In the genomic region with DNA sequence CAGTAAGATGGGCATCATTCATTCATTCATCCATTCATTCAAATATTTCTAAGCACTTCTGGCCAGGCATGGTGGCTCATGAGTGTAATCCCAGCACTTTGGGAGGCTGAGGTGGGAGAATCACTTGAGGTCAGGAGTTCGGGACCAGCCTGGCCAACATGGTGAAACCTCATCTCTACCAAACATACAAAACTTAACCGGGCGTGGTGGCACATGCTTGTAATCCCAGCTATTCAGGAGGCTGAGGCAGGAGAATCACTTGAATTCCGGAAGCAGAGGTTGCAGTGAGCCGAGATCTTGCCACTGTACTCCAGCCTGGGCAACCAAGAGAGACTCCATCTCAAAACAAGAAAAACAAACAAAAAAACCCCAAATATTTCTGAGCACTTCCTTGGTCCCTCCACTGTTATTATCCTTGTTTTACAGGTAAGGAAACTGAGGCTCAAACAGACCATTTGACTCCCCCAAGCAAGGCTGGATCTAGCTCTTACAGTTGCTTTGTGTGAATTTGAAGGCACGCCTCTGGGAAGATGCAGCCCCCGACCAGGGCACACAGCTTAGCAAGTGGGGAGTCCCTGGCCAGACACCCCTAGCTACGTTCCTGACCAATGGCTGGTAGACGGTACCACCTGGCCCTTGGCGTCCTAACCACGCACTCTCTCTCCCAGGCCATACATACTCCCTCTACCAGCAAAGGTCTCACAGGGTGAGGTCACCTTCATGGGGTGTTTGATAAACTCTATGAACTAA, we compare ENCODE assay signal across 16 cellular contexts. TPM values are rescaled to one million over a fixed set of nuclear protein-coding genes. Genes with fewer than 3 reads are reported as not detected.
DNase-seq lines count a peak whose midpoint lies in the region; ATAC-seq and TF ChIP-seq lines count a peak whose summit lies in the region.
"Had no signal": no experiment of that assay in that cellular context is flagged by ENCODE, and none has a peak within 500 bp of the region (broad histone marks: within the 10 kb centered on the region; RNA-seq: fewer than 3 reads in every experiment).

No MANE protein-coding gene starts in this region.

- peaks cover 23% of the 10 kb centered on the region for H3K4me1 Mint-ChIP-seq in MCF 10A (ENCODE audit: insufficient read depth, unreplicated experiment)

- POLR2A ChIA-PET in MCF 10A (lab: Yijun Ruan, JAX) = interaction anchor here (1.0 to 2.8 kb wide), 4 partner anchors 13 to 91 kb away, joined by 3 to 10 read pairs (median 9); a partner anchor contains a TSS

- no peak for TF ChIP-seq POLR2A in Peyer's patch (IDR thresholded peaks at IDR 0.05)

- peak overlapping the region; percentile 43 for H3K27ac ChIP-seq in mammary epithelial cell (ENCODE audit: insufficient read depth, low read depth, low read length)
- no peak overlapping the region for H3K27ac ChIP-seq in Peyer's patch
- H3K27ac ChIP-seq: neutrophil, SK-N-MC had no signal

- H3K36me3 Mint-ChIP-seq in MCF 10A (ENCODE audit: insufficient read depth, unreplicated experiment) = peaks cover 5% of the 10 kb centered on the region
- H3K36me3 Mint-ChIP-seq: activated naive CD8-positive, alpha-beta T cell treated with anti-CD3 and anti-CD28 coated beads for 36 hours had no signal

- H3K27me3 Mint-ChIP-seq in MCF 10A (ENCODE audit: insufficient read depth, unreplicated experiment) = peaks cover 25% of the 10 kb centered on the region
- H3K27me3 Mint-ChIP-seq: activated naive CD8-positive, alpha-beta T cell treated with anti-CD3 and anti-CD28 coated beads for 36 hours had no signal

- no peak overlapping the region for H3K4me3 ChIP-seq in mammary epithelial cell (replicated peaks in 1 of 3; ENCODE audit: insufficient read depth in 1 of 3, low read depth in 2 of 3, low read length in 3 of 3)
- no peak overlapping the region for H3K4me3 ChIP-seq in Peyer's patch
- H3K4me3 ChIP-seq: SK-N-MC had no signal

- H3K4me1 ChIP-seq in mammary epithelial cell (ENCODE audit: insufficient read depth, low read length) = peaks cover 36% of the 10 kb centered on the region
- H3K4me1 ChIP-seq in Peyer's patch = peaks cover 0 to 16% (median 3%) of the 10 kb centered on the region in 4 donors

- H3K9me3 ChIP-seq in mammary epithelial cell (replicated peaks; ENCODE audit: insufficient read depth, low read length) (no peaks in the 10 kb centered on the region), Peyer's patch (no peaks in the 10 kb centered on the region)
- H3K9me3 ChIP-seq: neutrophil had no signal

- CTCF ChIA-PET in mammary epithelial cell (lab: Charles Lee; ENCODE audit: low non-redundant PET) = no interaction called here
- CTCF ChIA-PET in MCF 10A (lab: Yijun Ruan, JAX) = interaction anchor here (0.6 to 1.5 kb wide), 2 partner anchors 30 to 161 kb away, joined by 3 to 4 read pairs; no protein-coding TSS in a partner anchor

- H4K20me1 ChIP-seq in mammary epithelial cell (ENCODE audit: insufficient read depth, low read length) = no peaks in the 10 kb centered on the region

- H3K27me3 ChIP-seq in mammary epithelial cell (ENCODE audit: insufficient read depth, low read length) = peaks cover 3% of the 10 kb centered on the region
- H3K27me3 ChIP-seq in Peyer's patch = no peaks in the 10 kb centered on the region

- H3K79me2 ChIP-seq in mammary epithelial cell (ENCODE audit: insufficient read depth, low read length) = no peaks in the 10 kb centered on the region

- peak overlapping the region; percentile 54 for H3K9ac ChIP-seq in mammary epithelial cell (ENCODE audit: insufficient read depth, low read length)

- H2AFZ ChIP-seq in mammary epithelial cell (ENCODE audit: low read depth, low read length) = no peak overlapping the region

- no peaks in the 10 kb centered on the region for H3K9me3 Mint-ChIP-seq in MCF 10A (ENCODE audit: unreplicated experiment)
- H3K9me3 Mint-ChIP-seq: activated CD8-positive, alpha-beta T cell treated with anti-CD3 and anti-CD28 coated beads for 36 hours; activated naive CD8-positive, alpha-beta T cell treated with anti-CD3 and anti-CD28 coated beads for 36 hours; T-helper 2 cell treated with Interferon-gamma antibody and Interleukin-4, amounts not matched to agents 5 μg/mL and 100 μg/mL, for 36 hours had no signal

- DNase-seq in mammary epithelial cell (no peak), MCF 10A (ENCODE audit: unreplicated experiment) (no peak), Peyer's patch (peak in 2 of 3 donors; percentile 8 to 18), left lobe of liver (ENCODE audit: low spot score) (peak; percentile 15), ureter (ENCODE audit: low spot score) (peak; percentile 28), hypothalamus (lab: John Stamatoyannopoulos, UW) (no peak), pons (ENCODE audit: low spot score) (no peak)
- DNase-seq: NCI-H1048, NCI-H187 treated with DMSO at 0.1 percent for 48 hours, retina had no signal

- no peak for TF ChIP-seq CTCF in mammary epithelial cell (conservative IDR thresholded peaks at IDR 0.05 in 1 of 2, IDR thresholded peaks at IDR 0.05 in 1 of 2; ENCODE audit: extremely low read depth in 1 of 2, insufficient read depth in 1 of 2, low read depth in 1 of 2, low read length in 2 of 2)
- TF ChIP-seq CTCF in MCF 10A (IDR thresholded peaks at IDR 0.05; ENCODE audit: unreplicated experiment) = no peak
- TF ChIP-seq CTCF in Peyer's patch (IDR thresholded peaks at IDR 0.05) = no peak

- no peak overlapping the region for H3K4me3 Mint-ChIP-seq in MCF 10A (ENCODE audit: unreplicated experiment)
- H3K4me3 Mint-ChIP-seq: activated CD8-positive, alpha-beta T cell treated with anti-CD3 and anti-CD28 coated beads for 36 hours; activated naive CD8-positive, alpha-beta T cell treated with anti-CD3 and anti-CD28 coated beads for 36 hours; T-helper 2 cell treated with Interferon-gamma antibody and Interleukin-4, amounts not matched to agents 5 μg/mL and 100 μg/mL, for 36 hours had no signal

- no peak overlapping the region for H3K27ac Mint-ChIP-seq in MCF 10A (ENCODE audit: low read depth, unreplicated experiment)
- H3K27ac Mint-ChIP-seq: activated CD8-positive, alpha-beta T cell treated with anti-CD3 and anti-CD28 coated beads for 36 hours; activated naive CD8-positive, alpha-beta T cell treated with anti-CD3 and anti-CD28 coated beads for 36 hours; T-helper 2 cell treated with Interferon-gamma antibody and Interleukin-4, amounts not matched to agents 5 μg/mL and 100 μg/mL, for 36 hours had no signal

- dilution Hi-C loops in mammary epithelial cell (cut with HindIII; ENCODE audit: low sequenced_read_pairs) = loop anchor here (5.0 kb wide), 1 partner anchor 46 kb away; no protein-coding TSS in a partner anchor

- no peak for ATAC-seq in left lobe of liver
- no peak for ATAC-seq in GM19035 (IDR thresholded peaks at IDR 0.05; ENCODE audit: unreplicated experiment)

- 87% methylated on average over 11 of the region's 11 CpGs for WGBS in mammary epithelial cell (ENCODE audit: low coverage, missing lambda C conversion rate)

- in situ Hi-C loops in mammary epithelial cell (cut with MboI; ENCODE audit: low sequenced_read_pairs in 2 of 2) = no loop called here

- BruUV-seq in mammary epithelial cell (replicated peaks; lab: Mats Ljungman, UMichigan) (no TSS peak), MCF 10A (replicated peaks; lab: Mats Ljungman, UMichigan) (no TSS peak)

- H3K4me2 ChIP-seq in mammary epithelial cell (ENCODE audit: insufficient read depth, low read depth, low read length) = peak overlapping the region; percentile 58

- H3K36me3 ChIP-seq in mammary epithelial cell (ENCODE audit: insufficient read depth, low read length) (no peaks in the 10 kb centered on the region), Peyer's patch (no peaks in the 10 kb centered on the region)
- H3K36me3 ChIP-seq: neutrophil had no signal

- intact Hi-C loops in mammary epithelial cell (cut with micrococcal nuclease) = loop anchor here (1.0 kb wide), 1 partner anchor 16 kb away; no protein-coding TSS in a partner anchor
- intact Hi-C loops in MCF 10A (cut with micrococcal nuclease) = loop anchor here (10.0 kb wide), 1 partner anchor 76 kb away; no protein-coding TSS in a partner anchor

RNA-seq across cellular contexts. Expression of a gene that starts 50.6 kb away (rescaled TPM):
- total RNA-seq in mammary epithelial cell = 100 to 1,000 TPM in 1 of 2 donors, 10 to 100 TPM in 1; 64.0 to 161 TPM
- polyA plus RNA-seq in mammary epithelial cell = 253 TPM
- polyA minus RNA-seq in mammary epithelial cell = 493 TPM
- total RNA-seq in MCF 10A (2022) = 321 and 341 TPM in 2 replicates
- total RNA-seq in Peyer's patch = 10 to 100 TPM; 31.5 to 91.6 (median 55.6) TPM
- 16.2 TPM for total RNA-seq in left lobe of liver
- 85.3 TPM for total RNA-seq in ureter

Comparison
In these comparisons a context has a peak if more than half of its experiments do, and no peak if none do; other contexts are left out.
1. DNase-seq: peak in Peyer's patch (2 of 3), left lobe of liver (single experiment) and ureter (single experiment); none in mammary epithelial cell (single experiment), MCF 10A (single experiment), hypothalamus (0 of 51) and pons (single experiment).